ENCODE assay signal across 36 cellular contexts in genomic region chr2:27247893-27248292, GRCh38. TPM values are rescaled to one million over a fixed set of nuclear protein-coding genes. Genes with fewer than 3 reads are reported as not detected.
"Had no signal": no experiment of that assay in that cellular context is flagged by ENCODE, and none has a peak within 500 bp of the region (broad histone marks: within the 10 kb centered on the region; RNA-seq: fewer than 3 reads in every experiment).

No MANE protein-coding gene starts in this region.

- H3K4me1 Mint-ChIP-seq: activated CD4-positive, alpha-beta memory T cell treated with anti-CD3 and anti-CD28 coated beads, Interleukin-2, amount 10 ng/mL, durations not matched to agents 7 days and 5 days; activated CD8-positive, alpha-beta memory T cell treated with anti-CD3 and anti-CD28 coated beads, Interleukin-2, amount 10 ng/mL, durations not matched to agents 7 days and 5 days; activated T-helper 17 cell treated with anti-CD3 and anti-CD28 coated beads, Interleukin-2, amount 50 U/mL, for 72 hours had no signal

- H3K9me3 ChIP-seq: MG63 had no signal

- H3K27ac Mint-ChIP-seq: activated CD4-positive, alpha-beta memory T cell treated with anti-CD3 and anti-CD28 coated beads, Interleukin-2, amount 10 ng/mL, durations not matched to agents 7 days and 5 days; activated CD8-positive, alpha-beta memory T cell treated with anti-CD3 and anti-CD28 coated beads, Interleukin-2, amount 10 ng/mL, durations not matched to agents 7 days and 5 days; activated naive CD8-positive, alpha-beta T cell treated with anti-CD3 and anti-CD28 coated beads for 36 hours; activated T-cell treated with anti-CD3 and anti-CD28 coated beads, Interleukin-2, amount 50 U/mL, for 72 hours; activated T-helper 17 cell treated with anti-CD3 and anti-CD28 coated beads, Interleukin-2, amount 50 U/mL, for 72 hours had no signal

- H3K27me3 Mint-ChIP-seq: activated naive CD8-positive, alpha-beta T cell treated with anti-CD3 and anti-CD28 coated beads for 36 hours had no signal

- H3K4me3 Mint-ChIP-seq: activated CD4-positive, alpha-beta memory T cell treated with anti-CD3 and anti-CD28 coated beads, Interleukin-2, amount 10 ng/mL, durations not matched to agents 7 days and 5 days; activated CD8-positive, alpha-beta memory T cell treated with anti-CD3 and anti-CD28 coated beads, Interleukin-2, amount 10 ng/mL, durations not matched to agents 7 days and 5 days; activated naive CD8-positive, alpha-beta T cell treated with anti-CD3 and anti-CD28 coated beads for 36 hours; activated T-cell treated with anti-CD3 and anti-CD28 coated beads, Interleukin-2, amount 50 U/mL, for 72 hours; activated T-helper 17 cell treated with anti-CD3 and anti-CD28 coated beads, Interleukin-2, amount 50 U/mL, for 72 hours had no signal

- ATAC-seq: activated CD4-positive, CD25-positive, alpha-beta regulatory T cell treated with anti-CD3 and anti-CD28 coated beads, Interleukin-2, amount 50 U/mL, for 24 hours; activated CD8-positive, alpha-beta memory T cell treated with anti-CD3 and anti-CD28 coated beads, Interleukin-2, amount 10 ng/mL, durations not matched to agents 7 days and 5 days; activated T-cell treated with anti-CD3 and anti-CD28 coated beads, Interleukin-2, amount 50 U/mL, for 72 hours; activated T-helper 17 cell treated with anti-CD3 and anti-CD28 coated beads, Interleukin-2, amount 50 U/mL, for 72 hours had no signal

- H3K4me2 ChIP-seq: PC-9 had no signal

- H3K4me3 ChIP-seq: MG63, PC-9 had no signal

- H3K27ac ChIP-seq: brain microvascular endothelial cell, PC-9 had no signal

- H3K36me3 Mint-ChIP-seq: activated CD8-positive, alpha-beta memory T cell treated with anti-CD3 and anti-CD28 coated beads, Interleukin-2, amount 10 ng/mL, durations not matched to agents 7 days and 5 days; activated naive CD8-positive, alpha-beta T cell treated with anti-CD3 and anti-CD28 coated beads for 36 hours had no signal

- DNase-seq: activated CD4-positive, alpha-beta memory T cell treated with anti-CD3 and anti-CD28 coated beads, Interleukin-2, amount 10 ng/mL, durations not matched to agents 7 days and 5 days; activated CD4-positive, alpha-beta T cell treated with anti-CD3 and anti-CD28 coated beads for 4 hours; activated CD4-positive, alpha-beta T cell treated with anti-CD3 and anti-CD28 coated beads, Interleukin-2, amount 50 U/mL, for 1 hour; activated CD8-positive, alpha-beta memory T cell treated with anti-CD3 and anti-CD28 coated beads for 24 hours; activated CD8-positive, alpha-beta memory T cell treated with anti-CD3 and anti-CD28 coated beads, Interleukin-2, amount 10 ng/mL, durations not matched to agents 7 days and 5 days; activated CD8-positive, alpha-beta memory T cell treated with anti-CD3 and anti-CD28 coated beads, Interleukin-2, amount 50 U/mL, for 48 hours; activated effector memory CD4-positive, alpha-beta T cell treated with anti-CD3 and anti-CD28 coated beads, Interleukin-2, amount 50 U/mL, for 16 hours; activated naive CD4-positive, alpha-beta T cell; activated naive CD4-positive, alpha-beta T cell treated with anti-CD3 and anti-CD28 coated beads, Interleukin-2, amount 50 U/mL, for 16 hours; activated naive CD8-positive, alpha-beta T cell treated with anti-CD3 and anti-CD28 coated beads for 36 hours; activated T-cell treated with anti-CD3 and anti-CD28 coated beads, Interleukin-2, amount 50 U/mL, for 1 hour; activated T-cell treated with anti-CD3 and anti-CD28 coated beads, Interleukin-2, amount 50 U/mL, for 72 hours; amniotic stem cell; aorta; brain microvascular endothelial cell; central memory CD4-positive, alpha-beta T cell; Kasumi-1; MG63; NCI-H1092; NCI-H1436 treated with DMSO at 0.1 percent for 48 hours; NCI-H1694 treated with DMSO at 0.1 percent for 48 hours; NCI-H2029 treated with DMSO at 0.1 percent for 48 hours; NCI-H2107; NCI-H2171; NCI-H510A; NCI-H526; NCI-H748 treated with DMSO at 0.1 percent for 48 hours; NK-92 treated with Interleukin-12 subunit alpha and Interleukin-12 subunit beta, amount 100 ng/mL, for 24 hours; PC-9; Right ventricle myocardium superior; SW 1271; T-helper 1 cell; T1000 had no signal

- H3K27me3 ChIP-seq: brain microvascular endothelial cell, MG63 had no signal

- H2AFZ ChIP-seq: PC-9 had no signal

RNA-seq across cellular contexts. Expression of gene DNAJC5G, which starts 27.3 kb away (rescaled TPM):
- total RNA-seq: activated CD4-positive, alpha-beta memory T cell treated with anti-CD3 and anti-CD28 coated beads, Interleukin-2, amount 10 ng/mL, durations not matched to agents 7 days and 5 days; activated CD8-positive, alpha-beta memory T cell treated with anti-CD3 and anti-CD28 coated beads, Interleukin-2, amount 10 ng/mL, durations not matched to agents 7 days and 5 days; activated naive CD8-positive, alpha-beta T cell treated with anti-CD3 and anti-CD28 coated beads for 36 hours; activated T-helper 17 cell treated with anti-CD3 and anti-CD28 coated beads, Interleukin-2, amount 50 U/mL, for 72 hours; aorta; PC-9; T-helper 2 cell treated with Interferon-gamma antibody and Interleukin-4, amounts not matched to agents 100 ng/mL and 5 ng/mL, for 36 hours had no signal

RNA-seq across cellular contexts. Expression of gene TRIM54, which starts 34.3 kb away (rescaled TPM):
- total RNA-seq: T-helper 2 cell treated with Interferon-gamma antibody and Interleukin-4, amounts not matched to agents 100 ng/mL and 5 ng/mL, for 36 hours had no signal
